18 cellular contexts compared by ENCODE assay signal in genomic region chr16:57747496-57747895, GRCh38. TPM values are rescaled to one million over a fixed set of nuclear protein-coding genes. Genes with fewer than 3 reads are reported as not detected.
A peak's percentile ranks its signal among the peaks of the same experiment; 100 is the strongest.
DNase-seq lines count a peak whose midpoint lies in the region; ATAC-seq, FAIRE-seq and TF ChIP-seq lines count a peak whose summit lies in the region.
"Had no signal": no experiment of that assay in that cellular context is flagged by ENCODE, and none has a peak within 500 bp of the region (broad histone marks: within the 10 kb centered on the region; RNA-seq: fewer than 3 reads in every experiment).

No MANE protein-coding gene starts in this region.

- no peaks in the 10 kb centered on the region for H3K27me3 ChIP-seq in H1 (replicated peaks in 1 of 4; ENCODE audit: control insufficient read depth in 3 of 4, extremely low read depth in 1 of 4, insufficient read depth in 3 of 4, low read length in 3 of 4)
- H3K27me3 ChIP-seq in naive thymus-derived CD4-positive, alpha-beta T cell (ENCODE audit: control insufficient read depth in 2 of 2, insufficient read depth in 2 of 2, low read length in 2 of 2): no peaks in the 10 kb centered on the region
- H3K27me3 ChIP-seq: BLaER1 had no signal

- TF ChIP-seq CTCF in activated CD8-positive, alpha-beta T cell treated with anti-CD3 and anti-CD28 coated beads for 36 hours (IDR thresholded peaks at IDR 0.05): no peak
- TF ChIP-seq CTCF in WTC11 (IDR thresholded peaks at IDR 0.05) (no peak), H1 (IDR thresholded peaks at IDR 0.05; ENCODE audit: control extremely low read depth in 1 of 3, insufficient read depth in 1 of 3, low read depth in 1 of 3, low read length in 3 of 3) (no peak)

- H3K36me3 ChIP-seq in H1 (ENCODE audit: control insufficient read depth in 2 of 4, insufficient read depth in 4 of 4, low read length in 3 of 4): peaks cover 0 to 6% (median 0%) of the 10 kb centered on the region in 4 experiments; a peak in 4 of 8 replicates
- peaks cover 0 to 38% (median 3%) of the 10 kb centered on the region in 3 experiments for H3K36me3 ChIP-seq in naive thymus-derived CD4-positive, alpha-beta T cell (ENCODE audit: control insufficient read depth in 2 of 3, insufficient read depth in 3 of 3, low read length in 3 of 3)

- H3K36me3 Mint-ChIP-seq in activated CD8-positive, alpha-beta T cell treated with anti-CD3 and anti-CD28 coated beads, Interleukin-2, amount 10 ng/mL, durations not matched to agents 7 days and 5 days (ENCODE audit: low read depth): peaks cover 3% of the 10 kb centered on the region
- peaks cover 5% of the 10 kb centered on the region for H3K36me3 Mint-ChIP-seq in activated CD8-positive, alpha-beta T cell treated with anti-CD3 and anti-CD28 coated beads for 36 hours (ENCODE audit: low read depth)
- 0 out of 2 replicates have a peak, but pooled peaks cover 3% of the 10 kb centered on the region for H3K36me3 Mint-ChIP-seq in WTC11
- peaks cover 2 to 37% (median 4%) of the 10 kb centered on the region in 5 donors for H3K36me3 Mint-ChIP-seq in naive thymus-derived CD4-positive, alpha-beta T cell

- no peak overlapping the region for H2BK20ac ChIP-seq in H1 (ENCODE audit: low read length)

- peak overlapping the region; percentile 10 for H3K27ac Mint-ChIP-seq in activated CD8-positive, alpha-beta T cell treated with anti-CD3 and anti-CD28 coated beads, Interleukin-2, amount 10 ng/mL, durations not matched to agents 7 days and 5 days
- no peak overlapping the region for H3K27ac Mint-ChIP-seq in activated CD8-positive, alpha-beta T cell treated with anti-CD3 and anti-CD28 coated beads for 36 hours
- H3K27ac Mint-ChIP-seq in WTC11: 0 out of 2 replicates have a peak overlapping the region, but pooled peaks have one; percentile 36
- H3K27ac Mint-ChIP-seq in naive thymus-derived CD4-positive, alpha-beta T cell: no peak overlapping the region
- H3K27ac Mint-ChIP-seq: HFFc6 had no signal

- H4K91ac ChIP-seq in H1 (replicated peaks; ENCODE audit: insufficient read length, low read length): no peak overlapping the region

- no peaks in the 10 kb centered on the region for H3K23me2 ChIP-seq in H1 (ENCODE audit: low read depth, low read length)

- H3K27ac ChIP-seq in H1 (ENCODE audit: low read depth, low read length): no peak overlapping the region
- H3K27ac ChIP-seq in naive thymus-derived CD4-positive, alpha-beta T cell (ENCODE audit: low read depth, low read length): no peak overlapping the region
- H3K27ac ChIP-seq: 22Rv1, BLaER1 had no signal

- CTCF ChIA-PET in activated CD8-positive, alpha-beta T cell treated with anti-CD3 and anti-CD28 coated beads, Interleukin-2, amount 10 ng/mL, durations not matched to agents 7 days and 5 days (lab: Charles Lee): no interaction called here
- CTCF ChIA-PET in activated CD8-positive, alpha-beta T cell treated with anti-CD3 and anti-CD28 coated beads for 36 hours (lab: Charles Lee): interaction anchor here (2.5 kb wide), 1 partner anchor 10 kb away, joined by 9 read pairs; no protein-coding TSS in a partner anchor
- CTCF ChIA-PET in WTC11 (lab: Charles Lee) (interaction anchor here (1.2 kb wide), 1 partner anchor 284 kb away, joined by 3 read pairs; no protein-coding TSS in a partner anchor), H1 (lab: Charles Lee; ENCODE audit: partially characterized antibody) (interaction anchor here (0.8 to 2.4 kb wide), 4 partner anchors 10 to 99 kb away, joined by 3 to 17 read pairs (median 6); no protein-coding TSS in a partner anchor)
- CTCF ChIA-PET in naive thymus-derived CD4-positive, alpha-beta T cell (lab: Charles Lee): no interaction called here

- H2BK12ac ChIP-seq in H1 (ENCODE audit: low read depth, low read length): no peak overlapping the region

- no peak for DNase-seq in activated CD8-positive, alpha-beta T cell treated with anti-CD3 and anti-CD28 coated beads, Interleukin-2, amount 10 ng/mL, durations not matched to agents 7 days and 5 days
- DNase-seq in activated CD8-positive, alpha-beta T cell treated with anti-CD3 and anti-CD28 coated beads for 36 hours: no peak
- no peak for DNase-seq in WTC11 (ENCODE audit: low spot score)
- no peak for DNase-seq in H1 (ENCODE audit: low read depth in 1 of 2, low spot score in 2 of 2)
- no peak for DNase-seq in naive thymus-derived CD4-positive, alpha-beta T cell
- DNase-seq in activated CD4-positive, alpha-beta T cell treated with anti-CD3 and anti-CD28 coated beads, Interleukin-2, amount 50 U/mL, for 4 hours: no peak
- DNase-seq: AML-193; Caco-2; CD8-positive, alpha-beta memory T cell; GF-D8; GOT3; HCEC 1CT; HFFc6 had no signal

- no peak overlapping the region for H3K18ac ChIP-seq in H1 (ENCODE audit: extremely low read depth, low read length)

- no peaks in the 10 kb centered on the region for H3K4me1 ChIP-seq in H1 (replicated peaks in 1 of 4; ENCODE audit: control insufficient read depth in 3 of 4, insufficient read depth in 4 of 4, low read length in 3 of 4)
- H3K4me1 ChIP-seq in naive thymus-derived CD4-positive, alpha-beta T cell (ENCODE audit: control insufficient read depth in 2 of 2, insufficient read depth in 2 of 2, low read length in 2 of 2): no peaks in the 10 kb centered on the region

- POLR2A ChIA-PET in activated CD8-positive, alpha-beta T cell treated with anti-CD3 and anti-CD28 coated beads, Interleukin-2, amount 10 ng/mL, durations not matched to agents 7 days and 5 days (lab: Charles Lee): no interaction called here
- POLR2A ChIA-PET in activated CD8-positive, alpha-beta T cell treated with anti-CD3 and anti-CD28 coated beads for 36 hours (lab: Charles Lee): no interaction called here
- POLR2A ChIA-PET in WTC11 (lab: Charles Lee): no interaction called here
- POLR2A ChIA-PET in H1 (lab: Charles Lee; ENCODE audit: partially characterized antibody): interaction anchor here (1.9 kb wide), 1 partner anchor 12 kb away, joined by 12 read pairs; the partner anchor contains the start of gene KATNB1
- POLR2A ChIA-PET in naive thymus-derived CD4-positive, alpha-beta T cell (lab: Charles Lee): no interaction called here

- intact Hi-C loops in activated CD8-positive, alpha-beta T cell treated with anti-CD3 and anti-CD28 coated beads for 36 hours (cut with micrococcal nuclease): no loop called here
- intact Hi-C loops in naive thymus-derived CD4-positive, alpha-beta T cell (cut with micrococcal nuclease): no loop called here

- H3K79me1 ChIP-seq in H1 (ENCODE audit: low read depth, low read length): no peaks in the 10 kb centered on the region

- no peaks in the 10 kb centered on the region for H3K9me3 ChIP-seq in H1 (ENCODE audit: insufficient read depth in 2 of 2, low read depth in 1 of 2, low read length in 1 of 2)
- no peaks in the 10 kb centered on the region for H3K9me3 ChIP-seq in naive thymus-derived CD4-positive, alpha-beta T cell (ENCODE audit: control insufficient read depth in 2 of 3, low read length in 3 of 3)
- H3K9me3 ChIP-seq: BLaER1, Caco-2 had no signal

- no peak for TF ChIP-seq RAD21 in H1 (IDR thresholded peaks at IDR 0.05 in 1 of 2, conservative IDR thresholded peaks at IDR 0.05 in 1 of 2; ENCODE audit: low read depth in 2 of 2, low read length in 2 of 2)

- H3K4me1 Mint-ChIP-seq in activated CD8-positive, alpha-beta T cell treated with anti-CD3 and anti-CD28 coated beads, Interleukin-2, amount 10 ng/mL, durations not matched to agents 7 days and 5 days (ENCODE audit: low read depth): no peaks in the 10 kb centered on the region
- no peaks in the 10 kb centered on the region for H3K4me1 Mint-ChIP-seq in activated CD8-positive, alpha-beta T cell treated with anti-CD3 and anti-CD28 coated beads for 36 hours (ENCODE audit: low read depth)
- H3K4me1 Mint-ChIP-seq in WTC11: 0 out of 2 replicates have a peak, but pooled peaks cover 3% of the 10 kb centered on the region
- peaks cover 0 to 12% (median 0%) of the 10 kb centered on the region in 7 donors for H3K4me1 Mint-ChIP-seq in naive thymus-derived CD4-positive, alpha-beta T cell

- H2BK5ac ChIP-seq in H1 (ENCODE audit: low read depth, low read length): no peak overlapping the region

- no peak for ATAC-seq in activated CD8-positive, alpha-beta T cell treated with anti-CD3 and anti-CD28 coated beads, Interleukin-2, amount 10 ng/mL, durations not matched to agents 7 days and 5 days
- ATAC-seq in activated CD8-positive, alpha-beta T cell treated with anti-CD3 and anti-CD28 coated beads for 36 hours: no peak
- no peak for ATAC-seq in WTC11
- no peak for ATAC-seq in naive thymus-derived CD4-positive, alpha-beta T cell
- no peak for ATAC-seq in HG03025 (IDR thresholded peaks at IDR 0.05; ENCODE audit: low FRiP score, unreplicated experiment)

- no peak overlapping the region for H2BK120ac ChIP-seq in H1 (replicated peaks; ENCODE audit: low read depth, low read length)

- H3K4ac ChIP-seq in H1 (replicated peaks; ENCODE audit: insufficient read length, low read depth, low read length): no peak overlapping the region

- no peak overlapping the region for H3K4me3 ChIP-seq in H1 (ENCODE audit: extremely low read depth in 1 of 4, insufficient read depth in 2 of 4, low read depth in 3 of 4, low read length in 4 of 4)
- no peak overlapping the region for H3K4me3 ChIP-seq in naive thymus-derived CD4-positive, alpha-beta T cell (ENCODE audit: low read length)
- H3K4me3 ChIP-seq: BLaER1 had no signal

- FAIRE-seq in H1 (lab: Jason Lieb, UNC): no peak
- FAIRE-seq: GM19239 had no signal

- H3K4me2 ChIP-seq in H1 (ENCODE audit: insufficient read depth in 1 of 2, low read depth in 2 of 2, low read length in 2 of 2): no peak overlapping the region
- H3K4me2 ChIP-seq: BLaER1 had no signal

- no peaks in the 10 kb centered on the region for H3K27me3 Mint-ChIP-seq in activated CD8-positive, alpha-beta T cell treated with anti-CD3 and anti-CD28 coated beads, Interleukin-2, amount 10 ng/mL, durations not matched to agents 7 days and 5 days (ENCODE audit: low read depth)
- H3K27me3 Mint-ChIP-seq in activated CD8-positive, alpha-beta T cell treated with anti-CD3 and anti-CD28 coated beads for 36 hours: no peaks in the 10 kb centered on the region
- H3K27me3 Mint-ChIP-seq in WTC11 (ENCODE audit: low read depth): no peaks in the 10 kb centered on the region
- no peaks in the 10 kb centered on the region for H3K27me3 Mint-ChIP-seq in naive thymus-derived CD4-positive, alpha-beta T cell
- H3K27me3 Mint-ChIP-seq: CD8-positive, alpha-beta memory T cell had no signal

- no peak for TF ChIP-seq EP300 in H1 (IDR thresholded peaks at IDR 0.05; ENCODE audit: borderline replicate concordance in 1 of 2, low read depth in 2 of 2, low read length in 2 of 2)

- H3K14ac ChIP-seq in H1 (ENCODE audit: insufficient read length): no peak overlapping the region

- H2AFZ ChIP-seq in H1 (ENCODE audit: low read length): no peak overlapping the region

- no peak overlapping the region for H2AK5ac ChIP-seq in H1 (ENCODE audit: low read depth, low read length)

- no peak overlapping the region for H3K9ac ChIP-seq in H1 (replicated peaks in 1 of 4; ENCODE audit: extremely low read depth in 1 of 4, low read depth in 3 of 4, low read length in 3 of 4)
- H3K9ac ChIP-seq: BLaER1 had no signal

- WGBS in H1 (ENCODE audit: extremely low coverage in 1 of 2, insufficient coverage in 1 of 2, insufficient read length in 1 of 2, insufficient replicate concordance in 2 of 2, low coverage in 1 of 2, low lambda C conversion rate in 2 of 2, missing lambda C conversion rate in 1 of 2), 2 experiments: 98% methylated on average over 12 of the region's 12 CpGs; no CpG with 5 or more reads in 1 of the 2 experiments

- no peak for TF ChIP-seq POLR2A in H1 (IDR thresholded peaks at IDR 0.05; ENCODE audit: control extremely low read depth in 1 of 2, low read depth in 2 of 2, low read length in 2 of 2)

- no peak overlapping the region for H3K4me3 Mint-ChIP-seq in activated CD8-positive, alpha-beta T cell treated with anti-CD3 and anti-CD28 coated beads, Interleukin-2, amount 10 ng/mL, durations not matched to agents 7 days and 5 days
- no peak overlapping the region for H3K4me3 Mint-ChIP-seq in activated CD8-positive, alpha-beta T cell treated with anti-CD3 and anti-CD28 coated beads for 36 hours
- H3K4me3 Mint-ChIP-seq in WTC11: no peak overlapping the region
- no peak overlapping the region for H3K4me3 Mint-ChIP-seq in naive thymus-derived CD4-positive, alpha-beta T cell
- H3K4me3 Mint-ChIP-seq: CD8-positive, alpha-beta memory T cell; HFFc6 had no signal

- no peak overlapping the region for H3K23ac ChIP-seq in H1 (ENCODE audit: insufficient read length)

- H2BK15ac ChIP-seq in H1 (ENCODE audit: low read length): no peak overlapping the region

- no peaks in the 10 kb centered on the region for H3K9me3 Mint-ChIP-seq in activated CD8-positive, alpha-beta T cell treated with anti-CD3 and anti-CD28 coated beads, Interleukin-2, amount 10 ng/mL, durations not matched to agents 7 days and 5 days (ENCODE audit: insufficient read depth)
- H3K9me3 Mint-ChIP-seq in activated CD8-positive, alpha-beta T cell treated with anti-CD3 and anti-CD28 coated beads for 36 hours: no peaks in the 10 kb centered on the region
- no peaks in the 10 kb centered on the region for H3K9me3 Mint-ChIP-seq in WTC11
- no peaks in the 10 kb centered on the region for H3K9me3 Mint-ChIP-seq in naive thymus-derived CD4-positive, alpha-beta T cell
- H3K9me3 Mint-ChIP-seq: CD8-positive, alpha-beta memory T cell; HFFc6 had no signal

- no peak overlapping the region for H3K56ac ChIP-seq in H1 (replicated peaks; ENCODE audit: insufficient read length, low read depth, low read length)

- H4K8ac ChIP-seq in H1 (ENCODE audit: extremely low read depth, insufficient read depth, low read length): peak overlapping the region; percentile 21; the same call in 1 of the 2 replicates

- H4K5ac ChIP-seq in H1 (ENCODE audit: insufficient read length, low read depth, low read length): no peak overlapping the region

- H4K20me1 ChIP-seq in H1 (replicated peaks in 1 of 2; ENCODE audit: control insufficient read depth in 1 of 2, insufficient read depth in 2 of 2, low read length in 2 of 2): peaks cover 0 to 3% of the 10 kb centered on the region in 2 experiments
- H4K20me1 ChIP-seq: BLaER1 had no signal

- H3K79me2 ChIP-seq in H1 (ENCODE audit: control insufficient read depth in 1 of 2, insufficient read depth in 2 of 2, low read length in 2 of 2): no peaks in the 10 kb centered on the region

RNA-seq across cellular contexts. Expression of gene KATNB1, which starts 11.9 kb away (rescaled TPM):
- total RNA-seq in activated CD8-positive, alpha-beta T cell treated with anti-CD3 and anti-CD28 coated beads, Interleukin-2, amount 10 ng/mL, durations not matched to agents 7 days and 5 days: 10 to 100 TPM; 36.3 to 36.7 TPM
- total RNA-seq in activated CD8-positive, alpha-beta T cell treated with anti-CD3 and anti-CD28 coated beads for 36 hours: 10 to 100 TPM; 35.1 to 39.6 TPM
- 38.7 to 60.4 TPM (median 41.0 TPM) in 3 replicates for total RNA-seq in WTC11 (2021)
- 50.2 and 50.3 TPM in 2 replicates for total RNA-seq in H1 (2021; fragmentation: NEBNext Ultra II Directional; extraction: Animal tissue kit (Norgen Biotek cat#: 25700))
- 60.4 and 88.4 TPM in 2 replicates for polyA plus RNA-seq in H1 (2011; rRNA removed)
- polyA plus RNA-seq in H1 (2011; cell fraction: cytosol; rRNA removed): 55.3 TPM
- 166 TPM for polyA plus RNA-seq in H1 (2011; cell fraction: nucleus; rRNA removed)
- polyA plus RNA-seq in H1 (2012, experiment 1 of 2): 25.0 to 47.4 TPM (median 43.4 TPM) in 4 replicates
- 48.3 TPM for polyA plus RNA-seq in H1 (2012, experiment 2 of 2)
- polyA plus RNA-seq in H1 (2013, experiment 1 of 2): 31.0 TPM
- polyA plus RNA-seq in H1 (2013, experiment 2 of 2): 28.8 TPM
- polyA minus RNA-seq in H1 (2011; rRNA and poly(A)+ RNA removed): 31.8 and 43.0 TPM in 2 replicates
- 29.9 TPM for polyA minus RNA-seq in H1 (2011; cell fraction: cytosol; rRNA and poly(A)+ RNA removed)
- polyA minus RNA-seq in H1 (2011; cell fraction: nucleus; rRNA and poly(A)+ RNA removed): 42.7 TPM
- 10 to 100 TPM; 20.4 to 30.4 (median 26.0) TPM for total RNA-seq in naive thymus-derived CD4-positive, alpha-beta T cell
- 10 to 100 TPM; 25.2 to 32.9 TPM for polyA plus RNA-seq in naive thymus-derived CD4-positive, alpha-beta T cell

RNA-seq across cellular contexts. Expression of gene DRC7, which starts 52.9 kb away (rescaled TPM):
- total RNA-seq in activated CD8-positive, alpha-beta T cell treated with anti-CD3 and anti-CD28 coated beads, Interleukin-2, amount 10 ng/mL, durations not matched to agents 7 days and 5 days: under 1 TPM; 0.55 to 0.66 TPM
- total RNA-seq in activated CD8-positive, alpha-beta T cell treated with anti-CD3 and anti-CD28 coated beads for 36 hours: under 1 TPM in 1 of 2 experiments, not detected in 1; 0.58 TPM
- 0.16 to 0.37 TPM in 2 of 3 replicates, not detected in the other for total RNA-seq in WTC11 (2021)
- not detected in 2 replicates for total RNA-seq in H1 (2021; fragmentation: NEBNext Ultra II Directional; extraction: Animal tissue kit (Norgen Biotek cat#: 25700))
- 0.13 and 0.14 TPM in 2 replicates for polyA plus RNA-seq in H1 (2011; rRNA removed)
- 0.16 TPM for polyA plus RNA-seq in H1 (2011; cell fraction: cytosol; rRNA removed)
- polyA plus RNA-seq in H1 (2011; cell fraction: nucleus; rRNA removed): 0.27 TPM
- 0.23 to 0.48 TPM (median 0.27 TPM) in 3 of 4 replicates, not detected in the other for polyA plus RNA-seq in H1 (2012, experiment 1 of 2)
- not detected for polyA plus RNA-seq in H1 (2012, experiment 2 of 2)
- polyA plus RNA-seq in H1 (2013, experiment 1 of 2): 0.06 TPM
- polyA plus RNA-seq in H1 (2013, experiment 2 of 2): 0.04 TPM
- polyA minus RNA-seq in H1 (2011; rRNA and poly(A)+ RNA removed): 0.09 TPM in 1 of 2 replicates, not detected in the other
- not detected for polyA minus RNA-seq in H1 (2011; cell fraction: cytosol; rRNA and poly(A)+ RNA removed)
- not detected for polyA minus RNA-seq in H1 (2011; cell fraction: nucleus; rRNA and poly(A)+ RNA removed)
- total RNA-seq in naive thymus-derived CD4-positive, alpha-beta T cell: not detected
- not detected for polyA plus RNA-seq in naive thymus-derived CD4-positive, alpha-beta T cell
- total RNA-seq: A673; CD8-positive, alpha-beta memory T cell; HFFc6 had no signal
- polyA plus RNA-seq: CD8-positive, alpha-beta memory T cell had no signal

RNA-seq across cellular contexts. Expression of gene KIFC3, which starts 54.8 kb away (rescaled TPM):
- total RNA-seq in activated CD8-positive, alpha-beta T cell treated with anti-CD3 and anti-CD28 coated beads, Interleukin-2, amount 10 ng/mL, durations not matched to agents 7 days and 5 days: under 1 TPM in 1 of 2 experiments, not detected in 1; 0.53 TPM
- total RNA-seq in activated CD8-positive, alpha-beta T cell treated with anti-CD3 and anti-CD28 coated beads for 36 hours: under 1 TPM; 0.54 to 0.89 TPM
- total RNA-seq in WTC11 (2021): 9.2 to 11.6 TPM (median 10.0 TPM) in 3 replicates
- 5.3 and 7.1 TPM in 2 replicates for total RNA-seq in H1 (2021; fragmentation: NEBNext Ultra II Directional; extraction: Animal tissue kit (Norgen Biotek cat#: 25700))
- 2.1 and 3.8 TPM in 2 replicates for polyA plus RNA-seq in H1 (2011; rRNA removed)
- 4.4 TPM for polyA plus RNA-seq in H1 (2011; cell fraction: cytosol; rRNA removed)
- polyA plus RNA-seq in H1 (2011; cell fraction: nucleus; rRNA removed): 11.5 TPM
- 2.1 to 3.7 TPM (median 2.8 TPM) in 4 replicates for polyA plus RNA-seq in H1 (2012, experiment 1 of 2)
- polyA plus RNA-seq in H1 (2012, experiment 2 of 2): 1.6 TPM
- polyA plus RNA-seq in H1 (2013, experiment 1 of 2): 4.3 TPM
- polyA plus RNA-seq in H1 (2013, experiment 2 of 2): 4.4 TPM
- polyA minus RNA-seq in H1 (2011; rRNA and poly(A)+ RNA removed): 3.3 and 3.9 TPM in 2 replicates
- 4.9 TPM for polyA minus RNA-seq in H1 (2011; cell fraction: cytosol; rRNA and poly(A)+ RNA removed)
- 7.5 TPM for polyA minus RNA-seq in H1 (2011; cell fraction: nucleus; rRNA and poly(A)+ RNA removed)
- total RNA-seq in naive thymus-derived CD4-positive, alpha-beta T cell: 1 to 10 TPM in 2 of 5 experiments, under 1 TPM in 2, not detected in 1; 0.73 to 9.2 (median 1.6) TPM
- not detected for polyA plus RNA-seq in naive thymus-derived CD4-positive, alpha-beta T cell

Comparison
In these comparisons a context has a peak if more than half of its experiments do, and no peak if none do; other contexts are left out.
1. H3K27ac Mint-ChIP-seq: peak in activated CD8-positive, alpha-beta T cell treated with anti-CD3 and anti-CD28 coated beads, Interleukin-2, amount 10 ng/mL, durations not matched to agents 7 days and 5 days (single experiment) and WTC11 (single experiment); none in activated CD8-positive, alpha-beta T cell treated with anti-CD3 and anti-CD28 coated beads for 36 hours (single experiment) and naive thymus-derived CD4-positive, alpha-beta T cell (0 of 9).
2. CTCF ChIA-PET loops: an anchor here in activated CD8-positive, alpha-beta T cell treated with anti-CD3 and anti-CD28 coated beads for 36 hours (2.5 kb wide), WTC11 (1.2 kb wide) and H1 (0.8 to 2.4 kb wide); none called in activated CD8-positive, alpha-beta T cell treated with anti-CD3 and anti-CD28 coated beads, Interleukin-2, amount 10 ng/mL, durations not matched to agents 7 days and 5 days and naive thymus-derived CD4-positive, alpha-beta T cell.